Comparison of ENCODE assay signal across 8 cellular contexts in genomic region chr11:65418681-65419459, GRCh38. TPM values are rescaled to one million over a fixed set of nuclear protein-coding genes. Genes with fewer than 3 reads are reported as not detected.
A peak's percentile ranks its signal among the peaks of the same experiment; 100 is the strongest.
DNase-seq lines count a peak whose midpoint lies in the region; ATAC-seq and TF ChIP-seq lines count a peak whose summit lies in the region.

No MANE protein-coding gene starts in this region.

- 16 to 17% methylated on average over 15 of the region's 15 CpGs for WGBS in ectodermal cell, 2 experiments
- 0 to 1% methylated on average over 15 of the region's 15 CpGs for WGBS in lung, 2 donors

- H3K27me3 ChIP-seq in BLaER1 treated with 17β-estradiol and CSF1 and Interleukin-3, amounts not matched to agents 10 nM and 100 nM: no peaks in the 10 kb centered on the region
- no peaks in the 10 kb centered on the region for H3K27me3 ChIP-seq in ectodermal cell (ENCODE audit: control insufficient read depth, insufficient read depth, low read length, poor library complexity, severe bottlenecking)
- H3K27me3 ChIP-seq in lung (ENCODE audit: control insufficient read depth, insufficient read depth): no peaks in the 10 kb centered on the region

- peaks cover 42 to 78% (median 68%) of the 10 kb centered on the region in 10 experiments for H3K4me1 ChIP-seq in BLaER1 treated with 17β-estradiol and CSF1 and Interleukin-3, amounts not matched to agents 10 nM and 100 nM
- H3K4me1 ChIP-seq in ectodermal cell (ENCODE audit: control insufficient read depth, insufficient read depth, low read length): peaks cover 62% of the 10 kb centered on the region
- H3K4me1 ChIP-seq in lung (ENCODE audit: control insufficient read depth in 2 of 2, insufficient read depth in 2 of 2, low read length in 2 of 2): peaks cover 0 to 13% of the 10 kb centered on the region in 2 donors

- peak overlapping the region; percentile 84 to 99 (median 98) for H3K4me2 ChIP-seq in BLaER1 treated with 17β-estradiol and CSF1 and Interleukin-3, amounts not matched to agents 10 nM and 100 nM

- H3K9ac ChIP-seq in BLaER1 treated with 17β-estradiol and CSF1 and Interleukin-3, amounts not matched to agents 10 nM and 100 nM: peak overlapping the region; percentile 98 to 100 (median 100)

- no peaks in the 10 kb centered on the region for H3K9me3 ChIP-seq in BLaER1 treated with 17β-estradiol and CSF1 and Interleukin-3, amounts not matched to agents 10 nM and 100 nM (replicated peaks in 1 of 11)
- H3K9me3 ChIP-seq in ectodermal cell (ENCODE audit: control insufficient read depth, low read length) (no peaks in the 10 kb centered on the region), lung (ENCODE audit: control insufficient read depth in 2 of 2, insufficient read depth in 1 of 2, low read length in 1 of 2) (no peaks in the 10 kb centered on the region)

- H4K20me1 ChIP-seq in BLaER1 treated with 17β-estradiol and CSF1 and Interleukin-3, amounts not matched to agents 10 nM and 100 nM: peaks cover 11 to 32% (median 12%) of the 10 kb centered on the region in 11 experiments

- peaks cover 3 to 16% (median 6%) of the 10 kb centered on the region in 11 experiments; a peak in 18 of 22 replicates for H3K36me3 ChIP-seq in BLaER1 treated with 17β-estradiol and CSF1 and Interleukin-3, amounts not matched to agents 10 nM and 100 nM
- H3K36me3 ChIP-seq in ectodermal cell (ENCODE audit: control insufficient read depth, insufficient read depth, low read length): no peaks in the 10 kb centered on the region
- peaks cover 0 to 2% of the 10 kb centered on the region in 2 donors for H3K36me3 ChIP-seq in lung (ENCODE audit: control insufficient read depth in 2 of 2, insufficient read depth in 2 of 2, low read length in 2 of 2)

- ATAC-seq in GM19328 (IDR thresholded peaks at IDR 0.05; ENCODE audit: unreplicated experiment) (peak; percentile 42), HG03521 (IDR thresholded peaks at IDR 0.05; ENCODE audit: unreplicated experiment) (peak; percentile 42), lung (ENCODE audit: insufficient read depth, low FRiP score) (peak; percentile 22)

- peak overlapping the region; percentile 94 to 100 (median 99) for H3K27ac ChIP-seq in BLaER1 treated with 17β-estradiol and CSF1 and Interleukin-3, amounts not matched to agents 10 nM and 100 nM
- H3K27ac ChIP-seq in ectodermal cell (ENCODE audit: insufficient read depth, low read depth, low read length, poor library complexity, severe bottlenecking): peak overlapping the region; percentile 95
- peak overlapping the region; percentile 98 to 100 for H3K27ac ChIP-seq in lung (ENCODE audit: low read depth in 1 of 2, low read length in 1 of 2)

- peak; percentile 71 for DNase-seq in NCI-H748 treated with DMSO at 0.1 percent for 48 hours (lab: John Stamatoyannopoulos, UW)
- peak; percentile 93 to 96 for DNase-seq in activated CD4-positive, alpha-beta T cell treated with anti-CD3 and anti-CD28 coated beads, Interleukin-2, amount 50 U/mL, for 48 hours
- DNase-seq in lung (ENCODE audit: low spot score): peak; percentile 98
- DNase-seq in stimulated activated CD4-positive, alpha-beta T cell treated with anti-CD3 and anti-CD28 coated beads, TNF-alpha, amount 100 ng/mL, for 48 hours (ENCODE audit: low read depth in 3 of 3): peak; percentile 83 to 90 (median 90)

- peak overlapping the region; percentile 50 to 94 (median 88) for H3K4me3 ChIP-seq in BLaER1 treated with 17β-estradiol and CSF1 and Interleukin-3, amounts not matched to agents 10 nM and 100 nM
- H3K4me3 ChIP-seq in ectodermal cell (ENCODE audit: insufficient read depth, low read depth, low read length): no peak overlapping the region
- no peak overlapping the region for H3K4me3 ChIP-seq in lung

- TF ChIP-seq CTCF in lung (IDR thresholded peaks at IDR 0.05; ENCODE audit: control extremely low read depth, extremely low read depth): no peak

RNA-seq across cellular contexts. Expression of gene NEAT1, which starts 3.7 kb away (rescaled TPM):
- 40.3 TPM for polyA plus RNA-seq in ectodermal cell (2013, experiment 1 of 4)
- 49.6 TPM for polyA plus RNA-seq in ectodermal cell (2013, experiment 2 of 4)
- 17.1 TPM for polyA plus RNA-seq in ectodermal cell (2013, experiment 3 of 4)
- polyA plus RNA-seq in ectodermal cell (2013, experiment 4 of 4): 14.7 TPM
- total RNA-seq in lung: 100 to 1,000 TPM; 518 to 912 TPM
- 1,000 to 10,000 TPM in 1 of 2 donors, 100 to 1,000 TPM in 1; 481 to 1,176 TPM for polyA plus RNA-seq in lung

RNA-seq across cellular contexts. Expression of gene FRMD8, which starts 32.4 kb away (rescaled TPM):
- polyA plus RNA-seq in ectodermal cell (2013, experiment 1 of 4): 15.0 TPM
- 16.6 TPM for polyA plus RNA-seq in ectodermal cell (2013, experiment 2 of 4)
- polyA plus RNA-seq in ectodermal cell (2013, experiment 3 of 4): 12.3 TPM
- polyA plus RNA-seq in ectodermal cell (2013, experiment 4 of 4): 12.3 TPM
- total RNA-seq in lung: 10 to 100 TPM; 18.5 to 39.9 TPM
- polyA plus RNA-seq in lung: 10 to 100 TPM; 15.8 to 25.7 TPM

RNA-seq across cellular contexts. Expression of gene SLC25A45, which starts 36.4 kb away (rescaled TPM):
- 0.43 TPM for polyA plus RNA-seq in ectodermal cell (2013, experiment 1 of 4)
- 0.80 TPM for polyA plus RNA-seq in ectodermal cell (2013, experiment 2 of 4)
- 1.1 TPM for polyA plus RNA-seq in ectodermal cell (2013, experiment 3 of 4)
- 0.93 TPM for polyA plus RNA-seq in ectodermal cell (2013, experiment 4 of 4)
- total RNA-seq in lung: 10 to 100 TPM in 1 of 2 donors, 1 to 10 TPM in 1; 7.3 to 15.6 TPM
- polyA plus RNA-seq in lung: 1 to 10 TPM; 5.5 to 9.0 TPM

Comparison
In these comparisons a context has a peak if more than half of its experiments do, and no peak if none do; other contexts are left out.
1. H3K4me3 ChIP-seq: peak in BLaER1 treated with 17β-estradiol and CSF1 and Interleukin-3, amounts not matched to agents 10 nM and 100 nM (10 of 10); none in ectodermal cell (single experiment) and lung (single experiment).
2. Peak in every context shown above with its lines, with median percentiles within 50 percentile points of each other: H3K27ac ChIP-seq, ATAC-seq and DNase-seq.